ENCODE assay signal across 8 cellular contexts in the genomic region with DNA sequence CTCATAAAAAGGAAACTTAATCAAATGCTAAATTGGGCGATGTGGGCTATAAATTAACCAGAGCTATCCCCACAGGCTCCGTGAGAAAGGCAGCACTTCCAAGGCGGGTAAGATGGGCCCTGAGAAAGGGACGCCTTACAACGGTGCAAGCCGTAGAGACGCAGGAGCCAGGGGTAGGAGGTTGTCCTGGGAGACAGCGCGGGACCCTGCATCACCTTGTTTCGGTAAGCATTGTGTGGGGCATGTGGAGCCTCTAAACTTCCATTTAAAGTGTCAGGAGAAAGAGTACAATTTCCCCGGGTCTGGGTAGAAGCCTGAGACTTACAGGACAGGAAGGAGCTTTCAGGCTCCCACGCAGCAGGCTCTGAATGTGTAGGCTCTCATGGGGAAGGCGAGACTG. TPM values are rescaled to one million over a fixed set of nuclear protein-coding genes. Genes with fewer than 3 reads are reported as not detected.
DNase-seq lines count a peak whose midpoint lies in the region; TF ChIP-seq lines count a peak whose summit lies in the region.

No MANE protein-coding gene starts in this region.

- H3K36me3 Mint-ChIP-seq in Caco-2 (ENCODE audit: insufficient read depth, unreplicated experiment): peaks cover 17% of the 10 kb centered on the region

- H3K4me1 ChIP-seq in Caco-2: peaks cover 32% of the 10 kb centered on the region
- H3K4me1 ChIP-seq in OCI-LY7 (ENCODE audit: insufficient read depth, low read length, poor library complexity, severe bottlenecking): peaks cover 24% of the 10 kb centered on the region
- H3K4me1 ChIP-seq in parathyroid adenoma: peaks cover 9% of the 10 kb centered on the region

- H2AFZ ChIP-seq in OCI-LY7 (ENCODE audit: low read length) (peak overlapping the region; percentile 96), parathyroid adenoma (peak overlapping the region; percentile 91)

- H3K27ac ChIP-seq in OCI-LY7 (ENCODE audit: low read depth, low read length, poor library complexity, severe bottlenecking): peak overlapping the region; percentile 54
- H3K27ac ChIP-seq in epithelial cell of prostate: peak overlapping the region; percentile 91
- peak overlapping the region; percentile 77 for H3K27ac ChIP-seq in parathyroid adenoma

- H3K9me3 ChIP-seq in Caco-2 (no peaks in the 10 kb centered on the region), OCI-LY7 (ENCODE audit: low read length) (no peaks in the 10 kb centered on the region), parathyroid adenoma (ENCODE audit: control insufficient read depth, low read length) (no peaks in the 10 kb centered on the region)

- no peaks in the 10 kb centered on the region for H3K36me3 ChIP-seq in Caco-2 (ENCODE audit: control insufficient read depth, insufficient read depth, low read length)
- H3K36me3 ChIP-seq in OCI-LY7 (ENCODE audit: insufficient read depth, low read length): peaks cover 7% of the 10 kb centered on the region; the same call in 1 of the 2 replicates
- H3K36me3 ChIP-seq in parathyroid adenoma (ENCODE audit: control insufficient read depth, insufficient read depth, low read length): no peaks in the 10 kb centered on the region

- H3K9me3 Mint-ChIP-seq in Caco-2 (ENCODE audit: unreplicated experiment): no peaks in the 10 kb centered on the region

- H3K27me3 ChIP-seq in Caco-2 (replicated peaks; ENCODE audit: control insufficient read depth, insufficient read depth, low read length) (no peaks in the 10 kb centered on the region), parathyroid adenoma (ENCODE audit: control insufficient read depth, insufficient read depth, low read length) (no peaks in the 10 kb centered on the region)

- H3K4me3 ChIP-seq in Caco-2 (ENCODE audit: low read depth, low read length): peak overlapping the region; percentile 41
- peak overlapping the region; percentile 76 for H3K4me3 ChIP-seq in OCI-LY7 (ENCODE audit: low read depth, low read length, poor library complexity, severe bottlenecking)
- peak overlapping the region; percentile 88 for H3K4me3 ChIP-seq in parathyroid adenoma (ENCODE audit: low read depth, low read length)

- H3K4me1 Mint-ChIP-seq in Caco-2 (ENCODE audit: low read depth, unreplicated experiment): peaks cover 15% of the 10 kb centered on the region

- peak overlapping the region; percentile 91 for H3K27ac Mint-ChIP-seq in Caco-2 (ENCODE audit: unreplicated experiment)

- H3K4me3 Mint-ChIP-seq in Caco-2 (ENCODE audit: unreplicated experiment): peak overlapping the region; percentile 85

- no peak overlapping the region for H3K9ac ChIP-seq in parathyroid adenoma

- TF ChIP-seq CTCF in Caco-2 (IDR thresholded peaks at IDR 0.05; ENCODE audit: insufficient read depth in 1 of 2, low read depth in 1 of 2, low read length in 1 of 2, severe bottlenecking in 1 of 2, unreplicated experiment in 1 of 2) (no peak), OCI-LY7 (conservative IDR thresholded peaks at IDR 0.05; ENCODE audit: low read length) (no peak), parathyroid adenoma (IDR thresholded peaks at IDR 0.05) (no peak)

- H3K4me2 ChIP-seq in OCI-LY7 (ENCODE audit: low read length): peak overlapping the region; percentile 97
- peak overlapping the region; percentile 90 for H3K4me2 ChIP-seq in parathyroid adenoma (ENCODE audit: low read length)

- DNase-seq in Caco-2 (no peak), OCI-LY7 (ENCODE audit: low spot score) (peak; percentile 32), epithelial cell of prostate (ENCODE audit: low read depth, low spot score) (no peak), NCI-H510A (lab: John Stamatoyannopoulos, UW) (no peak), HUDEP-2 (lab: John Stamatoyannopoulos, UW; ENCODE audit: unreplicated experiment in 76 of 76) (no peak), epidermal melanocyte (ENCODE audit: insufficient read length, low spot score) (no peak)
- DNase-seq in stimulated activated CD4-positive, alpha-beta T cell treated with anti-CD3 and anti-CD28 coated beads, Interleukin-1b, Interleukin-23, amount 100 ng/mL, for 48 hours: no peak

- POLR2A ChIA-PET in Caco-2 (lab: Charles Lee): interaction anchor here (0.6 kb wide), 1 partner anchor 26 kb away, joined by 3 read pairs; no protein-coding TSS in a partner anchor
- POLR2A ChIA-PET in OCI-LY7 (lab: Charles Lee): interaction anchor here (0.6 to 1.2 kb wide), 4 partner anchors 17 to 619 kb away, joined by 3 to 4 read pairs (median 3); no protein-coding TSS in a partner anchor

- no peaks in the 10 kb centered on the region for H3K9me2 ChIP-seq in OCI-LY7 (ENCODE audit: insufficient read depth, low read length)

- BruUV-seq in Caco-2 (replicated peaks; lab: Mats Ljungman, UMichigan): TSS peak; percentile 67
- BruUV-seq in OCI-LY7 (replicated peaks; lab: Mats Ljungman, UMichigan): no TSS peak

- CTCF ChIA-PET in Caco-2 (lab: Charles Lee) (no interaction called here), OCI-LY7 (lab: Charles Lee; ENCODE audit: unreplicated experiment) (no interaction called here)

- intact Hi-C loops in Caco-2 (cut with micrococcal nuclease; ENCODE audit: unreplicated experiment) (loop anchor here (2.0 kb wide), 1 partner anchor 15 kb away; no protein-coding TSS in a partner anchor), OCI-LY7 (cut with micrococcal nuclease; ENCODE audit: unreplicated experiment) (loop anchor here (2.0 kb wide), 3 partner anchors 31 to 137 kb away; a partner anchor contains a TSS)

- H4K20me1 ChIP-seq in OCI-LY7 (ENCODE audit: insufficient read depth, low read length): peaks cover 11% of the 10 kb centered on the region

- H3K79me2 ChIP-seq in OCI-LY7 (ENCODE audit: insufficient read depth, low read depth, low read length): peaks cover 27% of the 10 kb centered on the region
- H3K79me2 ChIP-seq in parathyroid adenoma: peaks cover 10% of the 10 kb centered on the region

- H3K27me3 Mint-ChIP-seq in Caco-2 (ENCODE audit: insufficient read depth, unreplicated experiment): no peaks in the 10 kb centered on the region

RNA-seq across cellular contexts. Expression of a gene that starts 1.2 kb away (rescaled TPM):
- total RNA-seq in Caco-2 (2022): 12.2 and 12.5 TPM in 2 replicates
- total RNA-seq in OCI-LY7 (2014; rRNA removed; shearing (Covaris generic)): 8.4 and 9.7 TPM in 2 replicates
- 18.6 and 20.4 TPM in 2 replicates for total RNA-seq in OCI-LY7 (2022)

RNA-seq across cellular contexts. Expression of a gene that starts 30.7 kb away (rescaled TPM):
- 7.1 and 7.4 TPM in 2 replicates for total RNA-seq in Caco-2 (2022)
- 4.3 and 8.2 TPM in 2 replicates for total RNA-seq in OCI-LY7 (2014; rRNA removed; shearing (Covaris generic))
- 12.8 and 13.8 TPM in 2 replicates for total RNA-seq in OCI-LY7 (2022)

RNA-seq across cellular contexts. Expression of a gene that starts 49.7 kb away (rescaled TPM):
- total RNA-seq in Caco-2 (2022) (21.2 and 22.1 TPM in 2 replicates), OCI-LY7 (2022) (10.9 and 13.8 TPM in 2 replicates)
- 13.1 and 20.5 TPM in 2 replicates for total RNA-seq in OCI-LY7 (2014; rRNA removed; shearing (Covaris generic))
